ENCODE assay signal across 12 cellular contexts in the genomic region with DNA sequence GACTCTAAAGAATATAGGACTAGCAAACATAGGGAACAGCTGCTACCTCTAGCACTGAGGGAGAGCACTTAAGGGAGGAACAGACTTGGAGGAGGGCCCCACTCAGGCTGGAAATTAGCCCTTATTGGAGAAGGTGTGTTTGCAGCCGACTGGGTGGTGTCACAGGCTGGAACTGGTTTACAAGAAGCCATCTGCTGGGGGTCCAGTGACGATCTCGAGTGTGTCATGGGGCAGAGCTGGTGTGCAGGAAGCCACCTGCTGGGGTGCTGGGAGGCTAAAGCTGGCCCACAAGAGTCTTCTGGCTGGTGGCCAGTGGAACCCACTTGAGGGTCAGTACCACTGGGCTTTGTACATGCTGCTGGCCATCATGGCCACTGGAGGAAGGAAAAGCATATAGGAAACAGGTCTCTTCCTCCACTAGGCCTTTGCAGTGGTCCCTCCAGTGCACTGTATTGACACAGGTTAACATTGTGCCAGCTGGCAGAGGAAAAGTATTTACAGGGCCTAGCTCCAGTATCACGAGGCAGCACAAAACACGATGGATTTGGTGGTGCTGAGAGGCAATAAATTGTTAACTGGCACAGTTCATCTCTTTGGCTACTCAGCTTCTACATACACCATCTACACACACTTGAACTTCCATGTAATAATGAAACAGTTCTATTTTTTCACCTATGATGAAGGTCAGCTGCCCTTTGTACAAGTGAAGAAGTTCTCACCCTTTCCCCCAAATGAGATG. TPM values are rescaled to one million over a fixed set of nuclear protein-coding genes. Genes with fewer than 3 reads are reported as not detected.
DNase-seq lines count a peak whose midpoint lies in the region; ATAC-seq, FAIRE-seq and TF ChIP-seq lines count a peak whose summit lies in the region.
"Had no signal": no experiment of that assay in that cellular context is flagged by ENCODE, and none has a peak within 500 bp of the region (broad histone marks: within the 10 kb centered on the region; RNA-seq: fewer than 3 reads in every experiment).

No MANE protein-coding gene starts in this region.

- TF ChIP-seq CTCF in colonic mucosa (IDR thresholded peaks at IDR 0.05) = no peak

- ATAC-seq in GM19035 (IDR thresholded peaks at IDR 0.05; ENCODE audit: unreplicated experiment) (peak; percentile 54), GM21529 (IDR thresholded peaks at IDR 0.05; ENCODE audit: unreplicated experiment) (no peak)
- ATAC-seq: naive thymus-derived CD4-positive, alpha-beta T cell had no signal

- intact Hi-C loops in colonic mucosa (cut with DNase I) = no loop called here

- no peak overlapping the region for H3K9ac ChIP-seq in colonic mucosa (ENCODE audit: low read depth in 2 of 2, low read length in 2 of 2)
- no peak overlapping the region for H3K9ac ChIP-seq in rectal smooth muscle tissue (ENCODE audit: low read length)

- FAIRE-seq in urothelium cell line (lab: Jason Lieb, UNC) = no peak

- no peaks in the 10 kb centered on the region for H3K4me1 ChIP-seq in colonic mucosa
- peaks cover 13% of the 10 kb centered on the region for H3K4me1 ChIP-seq in rectal smooth muscle tissue (ENCODE audit: control insufficient read depth, insufficient read depth, low read length)

- H3K27ac ChIP-seq in colonic mucosa (no peak overlapping the region), rectal smooth muscle tissue (ENCODE audit: low read depth, low read length) (peak overlapping the region; percentile 60)

- H3K27me3 ChIP-seq in colonic mucosa (no peaks in the 10 kb centered on the region), rectal smooth muscle tissue (ENCODE audit: control insufficient read depth, insufficient read depth, low read length) (no peaks in the 10 kb centered on the region)

- H3K4me3 ChIP-seq in colonic mucosa (no peak overlapping the region), rectal smooth muscle tissue (ENCODE audit: low read length) (no peak overlapping the region)

- peak; percentile 93 for DNase-seq in NCI-H1694 treated with DMSO at 0.1 percent for 48 hours (lab: John Stamatoyannopoulos, UW)
- peak; percentile 20 for DNase-seq in colonic mucosa
- no peak for DNase-seq in urothelium cell line (ENCODE audit: low spot score)
- no peak for DNase-seq in dedifferentiated amniotic fluid mesenchymal stem cell (ENCODE audit: extremely low spot score)
- no peak for DNase-seq in NCI-H187 treated with DMSO at 0.1 percent for 48 hours (lab: John Stamatoyannopoulos, UW)
- DNase-seq: activated gamma-delta T cell; GF-D8; Karpas-422; naive thymus-derived CD4-positive, alpha-beta T cell had no signal

- H3K36me3 ChIP-seq in colonic mucosa (no peaks in the 10 kb centered on the region), rectal smooth muscle tissue (ENCODE audit: control insufficient read depth, insufficient read depth, low read length) (no peaks in the 10 kb centered on the region)

- no peaks in the 10 kb centered on the region for H3K9me3 ChIP-seq in colonic mucosa

RNA-seq across cellular contexts. Expression of a gene that starts 43.6 kb away (rescaled TPM):
- total RNA-seq in colonic mucosa = 10 to 100 TPM; 22.6 to 38.9 TPM

Comparison
In these comparisons a context has a peak if more than half of its experiments do, and no peak if none do; other contexts are left out.
1. DNase-seq: peak in NCI-H1694 treated with DMSO at 0.1 percent for 48 hours (single experiment) and colonic mucosa (single experiment); none in urothelium cell line (single experiment), dedifferentiated amniotic fluid mesenchymal stem cell (single experiment) and NCI-H187 treated with DMSO at 0.1 percent for 48 hours (single experiment).